ENCODE assay signal across 1 cellular context in genomic region chr17:83103200-83103937, GRCh38.
TF ChIP-seq lines count a peak whose summit lies in the region.

No MANE protein-coding gene starts in this region.

TF ChIP-seq in IMR-90, 13 proteins besides CTCF, POLR2A, EP300 and RAD21 (continued from another document):
- no peak for TF ChIP-seq RFX5 (IDR thresholded peaks at IDR 0.05; ENCODE audit: low read depth, low read length)
- TF ChIP-seq, protein P1, sequence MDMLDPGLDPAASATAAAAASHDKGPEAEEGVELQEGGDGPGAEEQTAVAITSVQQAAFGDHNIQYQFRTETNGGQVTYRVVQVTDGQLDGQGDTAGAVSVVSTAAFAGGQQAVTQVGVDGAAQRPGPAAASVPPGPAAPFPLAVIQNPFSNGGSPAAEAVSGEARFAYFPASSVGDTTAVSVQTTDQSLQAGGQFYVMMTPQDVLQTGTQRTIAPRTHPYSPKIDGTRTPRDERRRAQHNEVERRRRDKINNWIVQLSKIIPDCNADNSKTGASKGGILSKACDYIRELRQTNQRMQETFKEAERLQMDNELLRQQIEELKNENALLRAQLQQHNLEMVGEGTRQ (IDR thresholded peaks at IDR 0.05; ENCODE audit: low read depth, low read length): no peak
- no peak for TF ChIP-seq FOS (IDR thresholded peaks at IDR 0.05; ENCODE audit: low read depth, low read length)
- no peak for TF ChIP-seq BHLHE40 (IDR thresholded peaks at IDR 0.05; ENCODE audit: low read depth, low read length)
- no peak for TF ChIP-seq CEBPB (IDR thresholded peaks at IDR 0.05; ENCODE audit: low read depth, low read length)
- TF ChIP-seq MXI1 (IDR thresholded peaks at IDR 0.05; ENCODE audit: borderline replicate concordance, low read depth, low read length): no peak
- TF ChIP-seq SMC3 (IDR thresholded peaks at IDR 0.05; ENCODE audit: low read depth, low read length): no peak
